ENCODE assay signal across 17 cellular contexts in genomic region chr1:153557877-153558276, GRCh38. TPM values are rescaled to one million over a fixed set of nuclear protein-coding genes. Genes with fewer than 3 reads are reported as not detected.
DNase-seq lines count a peak whose midpoint lies in the region; ATAC-seq and TF ChIP-seq lines count a peak whose summit lies in the region.
"Had no signal": no experiment of that assay in that cellular context is flagged by ENCODE, and none has a peak within 500 bp of the region (broad histone marks: within the 10 kb centered on the region; RNA-seq: fewer than 3 reads in every experiment).

No MANE protein-coding gene starts in this region.

- peaks cover 12% of the 10 kb centered on the region for H3K79me1 ChIP-seq in trophoblast cell (ENCODE audit: low read length)

- H3K9me3 Mint-ChIP-seq in HFFc6 (no peaks in the 10 kb centered on the region), Caco-2 (ENCODE audit: unreplicated experiment) (no peaks in the 10 kb centered on the region)
- H3K9me3 Mint-ChIP-seq: CD4-positive, alpha-beta memory T cell; H9 had no signal

- H3K9ac ChIP-seq in PC-3 (ENCODE audit: low read length) (no peak overlapping the region), trophoblast cell (ENCODE audit: low read length) (no peak overlapping the region)
- H3K9ac ChIP-seq: GM23248 had no signal

- H3K4me1 ChIP-seq in PC-3 (ENCODE audit: insufficient read depth, low read length) (peaks cover 5% of the 10 kb centered on the region; the same call in 1 of the 2 replicates), RWPE2 (ENCODE audit: insufficient read depth, poor library complexity, severe bottlenecking) (no peaks in the 10 kb centered on the region), trophoblast cell (ENCODE audit: control insufficient read depth in 1 of 2, insufficient read depth in 2 of 2, low read length in 2 of 2) (peaks cover 17 to 22% of the 10 kb centered on the region in 2 experiments), Caco-2 (no peaks in the 10 kb centered on the region; the same call in 1 of the 2 replicates)

- no peak overlapping the region for H3K4ac ChIP-seq in trophoblast cell (ENCODE audit: low read depth, low read length)

- no CpG with 5 or more reads among the region's 3 CpGs for WGBS in trophoblast cell (ENCODE audit: extremely low coverage, insufficient coverage, insufficient read length)

- no peak overlapping the region for H3K23ac ChIP-seq in trophoblast cell (ENCODE audit: low read length)

- H3K27ac Mint-ChIP-seq in HFFc6 (no peak overlapping the region), Caco-2 (ENCODE audit: unreplicated experiment) (no peak overlapping the region)
- H3K27ac Mint-ChIP-seq: H9 had no signal

- H4K8ac ChIP-seq in trophoblast cell (ENCODE audit: low read depth, low read length), result no peak overlapping the region

- no peaks in the 10 kb centered on the region for H3K9me2 ChIP-seq in PC-3 (replicated peaks; ENCODE audit: low read length)

- no peaks in the 10 kb centered on the region for H3K36me3 ChIP-seq in PC-3 (ENCODE audit: low read depth, low read length)
- H3K36me3 ChIP-seq in RWPE2 (ENCODE audit: low read depth), result peaks cover 97% of the 10 kb centered on the region
- no peaks in the 10 kb centered on the region for H3K36me3 ChIP-seq in trophoblast cell (ENCODE audit: control insufficient read depth in 1 of 2, insufficient read depth in 2 of 2, low read length in 2 of 2)
- no peaks in the 10 kb centered on the region for H3K36me3 ChIP-seq in Caco-2 (ENCODE audit: control insufficient read depth, insufficient read depth, low read length)

- H3K36me3 Mint-ChIP-seq in HFFc6 (ENCODE audit: low read depth) (peaks cover 5% of the 10 kb centered on the region; the same call in 1 of the 2 replicates), Caco-2 (ENCODE audit: insufficient read depth, unreplicated experiment) (no peaks in the 10 kb centered on the region)
- H3K36me3 Mint-ChIP-seq: CD4-positive, alpha-beta memory T cell had no signal

- peak overlapping the region; percentile 57 for H4K91ac ChIP-seq in trophoblast cell (ENCODE audit: low read depth, low read length)

- POLR2A ChIA-PET in PC-3 (lab: Charles Lee; ENCODE audit: unreplicated experiment) (interaction anchor here (0.6 to 1.1 kb wide), 2 partner anchors 9 to 170 kb away, joined by 7 to 9 read pairs; partner anchors contain the start of gene INTS3), Caco-2 (lab: Charles Lee) (no interaction called here)

- no peak overlapping the region for H2AK5ac ChIP-seq in trophoblast cell (ENCODE audit: low read length)

- H3K4me2 ChIP-seq in PC-3 (ENCODE audit: low read length) (no peak overlapping the region), trophoblast cell (ENCODE audit: low read length) (no peak overlapping the region)

- ATAC-seq in PC-3 (peak; percentile 18; the same call in 1 of the 2 replicates), RWPE2 (ENCODE audit: low read depth) (no peak), GM21515 (IDR thresholded peaks at IDR 0.05; ENCODE audit: unreplicated experiment) (no peak)
- ATAC-seq: HCT116 had no signal

- no peak overlapping the region for H3K14ac ChIP-seq in trophoblast cell (ENCODE audit: low read length)

- no peak overlapping the region for H3K27ac ChIP-seq in PC-3 (ENCODE audit: low read length)
- peak overlapping the region; percentile 100 for H3K27ac ChIP-seq in RWPE2 (ENCODE audit: poor library complexity, severe bottlenecking)
- H3K27ac ChIP-seq in epithelial cell of prostate, result peak overlapping the region; percentile 100
- H3K27ac ChIP-seq in trophoblast cell (ENCODE audit: low read depth, low read length), result no peak overlapping the region
- H3K27ac ChIP-seq: GM23248 had no signal

- no peaks in the 10 kb centered on the region for H3F3A ChIP-seq in PC-3 (ENCODE audit: low read length, unreplicated experiment)

- TF ChIP-seq CTCF in PC-3 (conservative IDR thresholded peaks at IDR 0.05; ENCODE audit: low read depth, low read length) (no peak), RWPE2 (IDR thresholded peaks at IDR 0.05; ENCODE audit: poor library complexity, severe bottlenecking) (no peak), HFFc6 (IDR thresholded peaks at IDR 0.05) (no peak), Caco-2 (IDR thresholded peaks at IDR 0.05; ENCODE audit: insufficient read depth in 1 of 2, low read depth in 1 of 2, low read length in 1 of 2, severe bottlenecking in 1 of 2, unreplicated experiment in 1 of 2) (no peak)

- H3K79me2 ChIP-seq in PC-3 (ENCODE audit: low read length), result peaks cover 9% of the 10 kb centered on the region; the same call in 1 of the 2 replicates
- H3K79me2 ChIP-seq in trophoblast cell (ENCODE audit: control insufficient read depth, insufficient read depth, low read length, poor library complexity), result no peaks in the 10 kb centered on the region

- H3K27me3 Mint-ChIP-seq in HFFc6 (ENCODE audit: insufficient read depth) (no peaks in the 10 kb centered on the region), Caco-2 (ENCODE audit: insufficient read depth, unreplicated experiment) (no peaks in the 10 kb centered on the region)
- H3K27me3 Mint-ChIP-seq: CD4-positive, alpha-beta memory T cell had no signal

- DNase-seq in PC-3, result no peak
- DNase-seq in RWPE2 (ENCODE audit: low spot score), result no peak
- no peak for DNase-seq in epithelial cell of prostate (ENCODE audit: low read depth, low spot score)
- DNase-seq in trophoblast cell, result no peak
- no peak for DNase-seq in HFFc6
- DNase-seq in Caco-2, result no peak
- DNase-seq: C1 segment of cervical spinal cord; CD4-positive, alpha-beta memory T cell; COR-L47; DMS153; DND-41; GM23248; H9 had no signal

- no peak overlapping the region for H3K4me3 Mint-ChIP-seq in HFFc6
- H3K4me3 Mint-ChIP-seq in Caco-2 (ENCODE audit: unreplicated experiment), result no peak overlapping the region
- H3K4me3 Mint-ChIP-seq: CD4-positive, alpha-beta memory T cell; H9 had no signal

- peaks cover 26% of the 10 kb centered on the region for H3K4me1 Mint-ChIP-seq in HFFc6 (ENCODE audit: low read depth)
- H3K4me1 Mint-ChIP-seq in Caco-2 (ENCODE audit: low read depth, unreplicated experiment), result no peaks in the 10 kb centered on the region

- no peak overlapping the region for H2AFZ ChIP-seq in PC-3 (ENCODE audit: low read length)
- no peak overlapping the region for H2AFZ ChIP-seq in trophoblast cell (ENCODE audit: insufficient read depth, low read length, poor library complexity)
- H2AFZ ChIP-seq: GM23248 had no signal

- no peak overlapping the region for H2BK120ac ChIP-seq in trophoblast cell (ENCODE audit: insufficient read depth, low read length, poor library complexity)

- BruUV-seq in PC-3 (replicated peaks; lab: Mats Ljungman, UMichigan) (no TSS peak), Caco-2 (replicated peaks; lab: Mats Ljungman, UMichigan) (no TSS peak)

- H3K4me3 ChIP-seq in PC-3 (ENCODE audit: low read length) (no peak overlapping the region), RWPE2 (ENCODE audit: severe bottlenecking) (no peak overlapping the region), trophoblast cell (ENCODE audit: low read depth, low read length) (no peak overlapping the region), Caco-2 (ENCODE audit: low read depth, low read length) (no peak overlapping the region)
- H3K4me3 ChIP-seq: GM23248 had no signal

- no peaks in the 10 kb centered on the region for H4K20me1 ChIP-seq in PC-3 (ENCODE audit: low read length)

- CTCF ChIA-PET in PC-3 (lab: Charles Lee) (interaction anchor here (0.5 to 0.6 kb wide), 2 partner anchors 18 to 227 kb away, joined by 3 to 5 read pairs; no protein-coding TSS in a partner anchor), Caco-2 (lab: Charles Lee) (interaction anchor here (0.7 kb wide), 1 partner anchor 125 kb away, joined by 5 read pairs; no protein-coding TSS in a partner anchor)

- no peak overlapping the region for H3K18ac ChIP-seq in trophoblast cell (ENCODE audit: low read length)

- no peaks in the 10 kb centered on the region for H3K9me3 ChIP-seq in PC-3 (ENCODE audit: low read length)
- H3K9me3 ChIP-seq in RWPE2 (ENCODE audit: severe bottlenecking), result no peaks in the 10 kb centered on the region
- H3K9me3 ChIP-seq in trophoblast cell (ENCODE audit: insufficient read depth, low read depth, low read length), result no peaks in the 10 kb centered on the region
- no peaks in the 10 kb centered on the region for H3K9me3 ChIP-seq in Caco-2

- H4K12ac ChIP-seq in trophoblast cell (ENCODE audit: low read depth, low read length), result no peak overlapping the region

- no peak overlapping the region for H2BK5ac ChIP-seq in trophoblast cell (ENCODE audit: low read depth, low read length, poor library complexity)

- intact Hi-C loops in PC-3 (cut with micrococcal nuclease), result no loop called here
- intact Hi-C loops in Caco-2 (cut with micrococcal nuclease; ENCODE audit: unreplicated experiment), result no loop called here

- no peaks in the 10 kb centered on the region for H3K27me3 ChIP-seq in PC-3 (ENCODE audit: low read length)
- no peaks in the 10 kb centered on the region for H3K27me3 ChIP-seq in RWPE2 (ENCODE audit: insufficient read depth, poor library complexity, severe bottlenecking)
- no peaks in the 10 kb centered on the region for H3K27me3 ChIP-seq in trophoblast cell (ENCODE audit: insufficient read depth, low read length)
- no peaks in the 10 kb centered on the region for H3K27me3 ChIP-seq in Caco-2 (replicated peaks; ENCODE audit: control insufficient read depth, insufficient read depth, low read length)

- H2BK12ac ChIP-seq in trophoblast cell (ENCODE audit: low read length), result peak overlapping the region; percentile 55

RNA-seq across cellular contexts. Expression of gene S100A2, which starts 7.8 kb away (rescaled TPM):
- 358 and 373 TPM in 2 replicates for total RNA-seq in PC-3 (2014; rRNA removed)
- 6.5 and 6.7 TPM in 2 replicates for polyA plus RNA-seq in trophoblast cell (2013)
- 10 to 100 TPM in 4 of 6 experiments, 1 to 10 TPM in 2; 7.4 to 12.5 (median 10.4) TPM for total RNA-seq in HFFc6 (2021; fragmentation: NEBNext Ultra II Directional; extraction: Animal tissue kit (Norgen Biotek cat#: 25700))
- 2.4 and 3.0 TPM in 2 replicates for total RNA-seq in Caco-2 (2022)

RNA-seq across cellular contexts. Expression of gene S100A3, which starts 8.8 kb away (rescaled TPM):
- total RNA-seq in PC-3 (2014; rRNA removed), result 4.6 and 7.9 TPM in 2 replicates
- 29.8 and 31.8 TPM in 2 replicates for polyA plus RNA-seq in trophoblast cell (2013)
- 1 to 10 TPM; 3.4 to 5.6 (median 5.1) TPM for total RNA-seq in HFFc6 (2021; fragmentation: NEBNext Ultra II Directional; extraction: Animal tissue kit (Norgen Biotek cat#: 25700))
- total RNA-seq in Caco-2 (2022), result 0.61 and 0.84 TPM in 2 replicates
- total RNA-seq: CD4-positive, alpha-beta memory T cell; H9 had no signal
- polyA plus RNA-seq: CD4-positive, alpha-beta memory T cell had no signal

RNA-seq across cellular contexts. Expression of gene S100A4, which starts 12.3 kb away (rescaled TPM):
- 32.2 and 55.8 TPM in 2 replicates for total RNA-seq in PC-3 (2014; rRNA removed)
- 154 and 165 TPM in 2 replicates for polyA plus RNA-seq in trophoblast cell (2013)
- 100 to 1,000 TPM; 394 to 846 (median 814) TPM for total RNA-seq in HFFc6 (2021; fragmentation: NEBNext Ultra II Directional; extraction: Animal tissue kit (Norgen Biotek cat#: 25700))
- 53.6 and 54.4 TPM in 2 replicates for total RNA-seq in Caco-2 (2022)

RNA-seq across cellular contexts. Expression of gene S100A5, which starts 17.1 kb away (rescaled TPM):
- 2.5 and 6.3 TPM in 2 replicates for total RNA-seq in PC-3 (2014; rRNA removed)
- polyA plus RNA-seq in trophoblast cell (2013), result 0.37 and 0.40 TPM in 2 replicates
- 1 to 10 TPM in 1 of 6 experiments, under 1 TPM in 5; 0.40 to 1.2 (median 0.71) TPM for total RNA-seq in HFFc6 (2021; fragmentation: NEBNext Ultra II Directional; extraction: Animal tissue kit (Norgen Biotek cat#: 25700))
- not detected in 2 replicates for total RNA-seq in Caco-2 (2022)
- total RNA-seq: A673, GM23248, H4, H9 had no signal

RNA-seq across cellular contexts. Expression of gene S100A6, which starts 22.1 kb away (rescaled TPM):
- 1,818 and 2,572 TPM in 2 replicates for total RNA-seq in PC-3 (2014; rRNA removed)
- polyA plus RNA-seq in trophoblast cell (2013), result 120 and 129 TPM in 2 replicates
- 1,000 to 10,000 TPM; 1,971 to 2,311 (median 2,129) TPM for total RNA-seq in HFFc6 (2021; fragmentation: NEBNext Ultra II Directional; extraction: Animal tissue kit (Norgen Biotek cat#: 25700))
- 416 and 432 TPM in 2 replicates for total RNA-seq in Caco-2 (2022)
- total RNA-seq: H9 had no signal

Comparison
In these comparisons a context has a peak if more than half of its experiments do, and no peak if none do; other contexts are left out.
1. H3K27ac ChIP-seq: peak in RWPE2 (single experiment) and epithelial cell of prostate (single experiment); none in PC-3 (single experiment) and trophoblast cell (single experiment).
2. RNA of gene S100A2, which starts 7.8 kb away (total RNA-seq): 358 to 373 TPM in PC-3; 7.4 to 12.5 TPM in HFFc6 and 2.4 to 3.0 TPM in Caco-2; every median in the first group is over 10 times any median in the second.